9 cellular contexts compared by ENCODE assay signal in the genomic region with DNA sequence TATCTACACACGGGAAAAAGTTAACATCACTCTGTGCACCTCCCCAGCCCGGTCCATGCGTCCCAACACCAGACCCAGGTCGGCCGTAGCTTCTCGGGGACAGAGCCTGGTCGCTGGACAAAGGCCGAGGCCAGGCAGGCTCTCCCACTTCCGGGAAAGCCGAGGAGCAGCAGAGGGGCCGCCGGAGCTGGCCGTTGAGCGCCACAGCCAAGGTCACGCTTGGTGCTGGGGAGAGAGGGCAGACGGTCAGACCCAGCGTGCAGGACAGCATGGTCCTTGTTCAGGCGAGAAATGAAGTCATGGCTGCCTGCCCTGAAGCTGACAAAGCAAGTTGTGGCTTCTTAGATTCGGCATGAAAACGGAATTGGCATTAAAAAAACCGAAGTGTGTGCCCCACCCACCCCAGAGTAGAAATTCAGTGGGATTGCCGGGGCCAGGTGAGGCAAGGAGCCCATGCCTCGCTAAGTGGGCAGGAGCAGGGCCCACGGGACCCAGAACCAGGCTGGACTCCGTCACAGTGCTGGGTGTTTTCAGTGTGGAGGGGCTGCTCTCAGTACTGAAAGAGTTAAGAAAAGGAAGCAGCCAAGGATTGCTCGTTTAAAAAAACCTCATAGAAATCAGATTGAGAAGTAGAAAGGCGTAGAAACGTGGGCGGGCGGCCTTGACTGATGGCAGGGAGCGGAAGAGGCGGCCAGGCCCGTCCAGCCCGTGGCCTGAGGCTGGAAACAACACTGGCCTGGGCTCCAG. TPM values are rescaled to one million over a fixed set of nuclear protein-coding genes. Genes with fewer than 3 reads are reported as not detected.
DNase-seq lines count a peak whose midpoint lies in the region; ATAC-seq and TF ChIP-seq lines count a peak whose summit lies in the region.
"Had no signal": no experiment of that assay in that cellular context is flagged by ENCODE, and none has a peak within 500 bp of the region (broad histone marks: within the 10 kb centered on the region; RNA-seq: fewer than 3 reads in every experiment).

No MANE protein-coding gene starts in this region.

- peak overlapping the region; percentile 36 for H3K4me3 ChIP-seq in choroid plexus epithelial cell (ENCODE audit: low read depth, low read length)
- no peak overlapping the region for H3K4me3 ChIP-seq in testis

- H3K36me3 Mint-ChIP-seq in T-helper 2 cell treated with Interferon-gamma antibody and Interleukin-4, amounts not matched to agents 5 μg/mL and 100 μg/mL, for 36 hours (ENCODE audit: low read depth), result peaks cover 22% of the 10 kb centered on the region

- H3K27ac Mint-ChIP-seq in T-helper 2 cell treated with Interferon-gamma antibody and Interleukin-4, amounts not matched to agents 5 μg/mL and 100 μg/mL, for 36 hours, result peak overlapping the region; percentile 17

- H3K4me3 Mint-ChIP-seq in T-helper 2 cell treated with Interferon-gamma antibody and Interleukin-4, amounts not matched to agents 5 μg/mL and 100 μg/mL, for 36 hours, result no peak overlapping the region

- no peaks in the 10 kb centered on the region for H3K36me3 ChIP-seq in testis (ENCODE audit: low read depth, missing control alignments)

- no peak for TF ChIP-seq CTCF in choroid plexus epithelial cell (conservative IDR thresholded peaks at IDR 0.05; ENCODE audit: low read depth, low read length)
- no peak for TF ChIP-seq CTCF in testis (IDR thresholded peaks at IDR 0.05)

- no peak for DNase-seq in T-helper 2 cell treated with Interferon-gamma antibody and Interleukin-4, amounts not matched to agents 5 μg/mL and 100 μg/mL, for 36 hours (ENCODE audit: low spot score)
- DNase-seq in T-helper 2 cell (no peak), choroid plexus epithelial cell (ENCODE audit: low read depth) (no peak), lung microvascular endothelial cell (ENCODE audit: low read depth in 2 of 2) (peak; percentile 26 to 52), testis (peak; percentile 84), HuH-7 (ENCODE audit: low spot score) (no peak)
- DNase-seq: SIG-M5 had no signal

- no peak for ATAC-seq in GM21526 (IDR thresholded peaks at IDR 0.05; ENCODE audit: low FRiP score, unreplicated experiment)
- ATAC-seq in GM21528 (IDR thresholded peaks at IDR 0.05; ENCODE audit: low FRiP score, unreplicated experiment), result no peak

- peak overlapping the region; percentile 70 to 71 for H3K27ac ChIP-seq in testis

- H3K27me3 Mint-ChIP-seq in T-helper 2 cell treated with Interferon-gamma antibody and Interleukin-4, amounts not matched to agents 5 μg/mL and 100 μg/mL, for 36 hours (ENCODE audit: low read depth), result no peaks in the 10 kb centered on the region

- peaks cover 24% of the 10 kb centered on the region for H3K4me1 Mint-ChIP-seq in T-helper 2 cell treated with Interferon-gamma antibody and Interleukin-4, amounts not matched to agents 5 μg/mL and 100 μg/mL, for 36 hours (ENCODE audit: low read depth)

- no peaks in the 10 kb centered on the region for H3K9me3 Mint-ChIP-seq in T-helper 2 cell treated with Interferon-gamma antibody and Interleukin-4, amounts not matched to agents 5 μg/mL and 100 μg/mL, for 36 hours

- WGBS in testis, 2 donors, result 32 to 42% methylated on average over 29 to 34 of the region's 34 CpGs

- intact Hi-C loops in testis (cut with DNase I; ENCODE audit: low total_unique reads), result loop anchor here (5.0 to 10.0 kb wide), 2 partner anchors 160 to 248 kb away; a partner anchor contains a TSS

- no peak for TF ChIP-seq POLR2A in testis (IDR thresholded peaks at IDR 0.05)

- no peaks in the 10 kb centered on the region for H3K9me3 ChIP-seq in testis

- no peaks in the 10 kb centered on the region for H3K27me3 ChIP-seq in testis

- peaks cover 48% of the 10 kb centered on the region for H3K4me1 ChIP-seq in testis

RNA-seq across cellular contexts. Expression of a gene that starts 4.3 kb away (rescaled TPM):
- 145 and 160 TPM in 2 replicates for total RNA-seq in lung microvascular endothelial cell
- total RNA-seq in testis, result 100 to 1,000 TPM; 169 to 190 TPM
- 210 TPM for polyA plus RNA-seq in testis (ENCODE audit: insufficient read depth, low read depth, low replicate concordance)

RNA-seq across cellular contexts. Expression of a gene that starts 9.7 kb away (rescaled TPM):
- total RNA-seq in lung microvascular endothelial cell (7.2 and 9.1 TPM in 2 replicates), testis (10 to 100 TPM; 35.0 to 56.5 TPM)
- polyA plus RNA-seq in testis (ENCODE audit: insufficient read depth, low read depth, low replicate concordance), result 47.2 TPM

RNA-seq across cellular contexts. Expression of a gene that starts 18.5 kb away (rescaled TPM):
- total RNA-seq in lung microvascular endothelial cell (5.0 TPM in 2 replicates), testis (10 to 100 TPM; 75.3 to 82.8 TPM)
- polyA plus RNA-seq in testis (ENCODE audit: insufficient read depth, low read depth, low replicate concordance), result 41.6 TPM

Comparison
In these comparisons a context has a peak if more than half of its experiments do, and no peak if none do; other contexts are left out.
1. DNase-seq: peak in lung microvascular endothelial cell (2 of 2) and testis (single experiment); none in T-helper 2 cell treated with Interferon-gamma antibody and Interleukin-4, amounts not matched to agents 5 μg/mL and 100 μg/mL, for 36 hours (single experiment), T-helper 2 cell (0 of 5), choroid plexus epithelial cell (single experiment) and HuH-7 (single experiment).
2. RNA of a gene that starts 18.5 kb away (total RNA-seq): 75.3 to 82.8 TPM in testis; 5.0 TPM in lung microvascular endothelial cell; every median in the first group is over 10 times any median in the second.